ENCODE assay signal across 17 cellular contexts in the genomic region with DNA sequence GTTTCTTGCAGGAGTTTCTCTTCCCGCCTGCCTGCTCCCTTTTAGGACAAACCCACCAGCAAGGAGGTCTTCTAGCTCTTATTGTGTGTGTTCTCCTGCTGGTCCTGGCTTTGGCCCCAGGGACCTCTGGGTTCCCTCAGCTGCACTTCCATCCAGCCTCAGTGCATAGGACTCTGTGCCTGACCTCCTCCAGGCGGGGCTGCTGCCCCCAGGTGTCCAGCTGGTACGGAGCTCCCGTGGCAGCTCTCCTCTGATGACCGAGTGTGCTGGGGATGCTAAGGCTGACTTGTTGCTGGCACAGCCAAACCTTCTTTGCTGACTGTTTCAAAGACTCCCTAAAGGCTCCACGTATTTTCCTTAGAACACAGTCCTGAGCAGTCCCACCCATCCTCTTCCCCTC.
A peak's percentile ranks its signal among the peaks of the same experiment; 100 is the strongest.
DNase-seq lines count a peak whose midpoint lies in the region; ATAC-seq and TF ChIP-seq lines count a peak whose summit lies in the region.
"Had no signal": no experiment of that assay in that cellular context is flagged by ENCODE, and none has a peak within 500 bp of the region (broad histone marks: within the 10 kb centered on the region; RNA-seq: fewer than 3 reads in every experiment).

No MANE protein-coding gene starts in this region.

- H3K4me3 ChIP-seq in GM23338 = no peak overlapping the region
- no peak overlapping the region for H3K4me3 ChIP-seq in endodermal cell (ENCODE audit: low read length)
- H3K4me3 ChIP-seq in neural progenitor cell = no peak overlapping the region
- no peak overlapping the region for H3K4me3 ChIP-seq in MM.1S (ENCODE audit: low read length)
- H3K4me3 ChIP-seq: BLaER1 treated with 17β-estradiol and CSF1 and Interleukin-3, amounts not matched to agents 10 nM and 100 nM; GM12878 had no signal

- peaks cover 22% of the 10 kb centered on the region for H3K4me1 Mint-ChIP-seq in activated CD8-positive, alpha-beta memory T cell treated with anti-CD3 and anti-CD28 coated beads, Interleukin-2, amount 10 ng/mL, durations not matched to agents 7 days and 5 days
- H3K4me1 Mint-ChIP-seq in GM23338 (peaks cover 6% of the 10 kb centered on the region; the same call in 1 of the 3 replicates), endodermal cell (peaks cover 12% of the 10 kb centered on the region), neural progenitor cell (peaks cover 4% of the 10 kb centered on the region)

- CTCF ChIA-PET in activated CD8-positive, alpha-beta memory T cell treated with anti-CD3 and anti-CD28 coated beads, Interleukin-2, amount 10 ng/mL, durations not matched to agents 7 days and 5 days (lab: Charles Lee) = no interaction called here

- no peak overlapping the region for H3K27ac Mint-ChIP-seq in activated CD8-positive, alpha-beta memory T cell treated with anti-CD3 and anti-CD28 coated beads, Interleukin-2, amount 10 ng/mL, durations not matched to agents 7 days and 5 days
- H3K27ac Mint-ChIP-seq in GM23338 = no peak overlapping the region
- H3K27ac Mint-ChIP-seq in endodermal cell = no peak overlapping the region
- H3K27ac Mint-ChIP-seq in neural progenitor cell = no peak overlapping the region
- H3K27ac Mint-ChIP-seq: B cell; CD8-positive, alpha-beta T cell; HFFc6 had no signal

- H3K36me3 ChIP-seq in GM23338 (ENCODE audit: insufficient read depth) = no peaks in the 10 kb centered on the region
- no peaks in the 10 kb centered on the region for H3K36me3 ChIP-seq in endodermal cell (ENCODE audit: control insufficient read depth, insufficient read depth, low read length)
- no peaks in the 10 kb centered on the region for H3K36me3 ChIP-seq in neural progenitor cell
- no peaks in the 10 kb centered on the region for H3K36me3 ChIP-seq in MM.1S (replicated peaks; ENCODE audit: insufficient read depth, low read length)
- H3K36me3 ChIP-seq: BLaER1 treated with 17β-estradiol and CSF1 and Interleukin-3, amounts not matched to agents 10 nM and 100 nM had no signal

- H3K4me2 ChIP-seq in GM23338 = no peak overlapping the region
- H3K4me2 ChIP-seq in neural progenitor cell = no peak overlapping the region
- H3K4me2 ChIP-seq in MM.1S (ENCODE audit: low read depth, low read length) = no peak overlapping the region
- H3K4me2 ChIP-seq: BLaER1 treated with 17β-estradiol and CSF1 and Interleukin-3, amounts not matched to agents 10 nM and 100 nM had no signal

- DNase-seq in activated CD8-positive, alpha-beta memory T cell treated with anti-CD3 and anti-CD28 coated beads, Interleukin-2, amount 10 ng/mL, durations not matched to agents 7 days and 5 days = peak; percentile 27
- no peak for DNase-seq in activated CD8-positive, alpha-beta memory T cell treated with anti-CD3 and anti-CD28 coated beads, Interleukin-2, amount 50 U/mL, for 4 hours
- no peak for DNase-seq in GM23338 (ENCODE audit: low spot score)
- peak; percentile 33 to 62 for DNase-seq in SHP77 (lab: John Stamatoyannopoulos, UW)
- no peak for DNase-seq in endodermal cell
- DNase-seq in neural progenitor cell (ENCODE audit: low spot score) = no peak
- no peak for DNase-seq in MM.1S
- DNase-seq: Calu3; CD8-positive, alpha-beta T cell; DMS79 treated with DMSO at 0.1 percent for 48 hours; HCEC 1CT; HFFc6; IMR-90 had no signal

- TF ChIP-seq CTCF in GM23338 (conservative IDR thresholded peaks at IDR 0.05; ENCODE audit: low read depth in 2 of 2) (peak in 1 of 2 experiments; percentile 38; a peak in 2 of 4 replicates), endodermal cell (conservative IDR thresholded peaks at IDR 0.05) (peak; percentile 19), neural progenitor cell (IDR thresholded peaks at IDR 0.05) (no peak), MM.1S (IDR thresholded peaks at IDR 0.05; ENCODE audit: low read length) (no peak)

- H3F3A ChIP-seq in GM23338 (replicated peaks; ENCODE audit: low read depth) = no peaks in the 10 kb centered on the region
- no peaks in the 10 kb centered on the region for H3F3A ChIP-seq in neural progenitor cell (ENCODE audit: low read depth)
- H3F3A ChIP-seq in MM.1S (ENCODE audit: insufficient read depth, low read length) = no peaks in the 10 kb centered on the region

- H3K9ac ChIP-seq in endodermal cell (ENCODE audit: extremely low read depth, low read length, poor library complexity, severe bottlenecking) (no peak overlapping the region), neural progenitor cell (no peak overlapping the region), MM.1S (ENCODE audit: low read length) (no peak overlapping the region)
- H3K9ac ChIP-seq: BLaER1 treated with 17β-estradiol and CSF1 and Interleukin-3, amounts not matched to agents 10 nM and 100 nM had no signal

- no peaks in the 10 kb centered on the region for H3K27me3 ChIP-seq in GM23338 (ENCODE audit: insufficient read depth)
- H3K27me3 ChIP-seq in endodermal cell (ENCODE audit: control insufficient read depth, insufficient read depth, low read length, poor library complexity, severe bottlenecking) = peaks cover 93% of the 10 kb centered on the region
- no peaks in the 10 kb centered on the region for H3K27me3 ChIP-seq in neural progenitor cell
- no peaks in the 10 kb centered on the region for H3K27me3 ChIP-seq in MM.1S (replicated peaks; ENCODE audit: insufficient read depth, low read length)
- H3K27me3 ChIP-seq: BLaER1 treated with 17β-estradiol and CSF1 and Interleukin-3, amounts not matched to agents 10 nM and 100 nM had no signal

- H3K4me1 ChIP-seq in GM23338 (ENCODE audit: insufficient read depth) (no peaks in the 10 kb centered on the region), endodermal cell (ENCODE audit: control insufficient read depth, insufficient read depth, low read length) (no peaks in the 10 kb centered on the region), neural progenitor cell (peaks cover 7% of the 10 kb centered on the region), MM.1S (ENCODE audit: low read length) (no peaks in the 10 kb centered on the region)

- H3K79me2 ChIP-seq in GM23338 (replicated peaks; ENCODE audit: insufficient read depth) = no peaks in the 10 kb centered on the region
- H3K79me2 ChIP-seq in neural progenitor cell (ENCODE audit: low read depth) = no peaks in the 10 kb centered on the region
- H3K79me2 ChIP-seq in MM.1S (ENCODE audit: low read length) = no peaks in the 10 kb centered on the region

- H3K9me3 ChIP-seq in endodermal cell (ENCODE audit: control insufficient read depth, low read length) (no peaks in the 10 kb centered on the region), neural progenitor cell (ENCODE audit: low read depth) (no peaks in the 10 kb centered on the region), MM.1S (replicated peaks; ENCODE audit: insufficient read depth, low read length) (no peaks in the 10 kb centered on the region)
- H3K9me3 ChIP-seq: BLaER1 treated with 17β-estradiol and CSF1 and Interleukin-3, amounts not matched to agents 10 nM and 100 nM had no signal

- 82 to 84% methylated on average over 6 of the region's 6 CpGs for whole genome bisulfite sequencing in endodermal cell (ENCODE audit: insufficient coverage in 1 of 2, insufficient read length in 1 of 2), 2 experiments

- H4K20me1 ChIP-seq in GM23338 (replicated peaks; ENCODE audit: insufficient read depth) (no peaks in the 10 kb centered on the region), neural progenitor cell (ENCODE audit: low read depth) (no peaks in the 10 kb centered on the region), MM.1S (ENCODE audit: insufficient read depth, low read length) (no peaks in the 10 kb centered on the region)
- H4K20me1 ChIP-seq: BLaER1 treated with 17β-estradiol and CSF1 and Interleukin-3, amounts not matched to agents 10 nM and 100 nM had no signal

- H3K27ac ChIP-seq in GM23338 (ENCODE audit: low read depth) = no peak overlapping the region
- no peak overlapping the region for H3K27ac ChIP-seq in endodermal cell (ENCODE audit: low read depth, low read length)
- no peak overlapping the region for H3K27ac ChIP-seq in neural progenitor cell
- H3K27ac ChIP-seq in MM.1S (ENCODE audit: low read length) = no peak overlapping the region
- H3K27ac ChIP-seq: BLaER1 treated with 17β-estradiol and CSF1 and Interleukin-3, amounts not matched to agents 10 nM and 100 nM; HL-60 had no signal

- H3K36me3 Mint-ChIP-seq in activated CD8-positive, alpha-beta memory T cell treated with anti-CD3 and anti-CD28 coated beads, Interleukin-2, amount 10 ng/mL, durations not matched to agents 7 days and 5 days = no peaks in the 10 kb centered on the region
- H3K36me3 Mint-ChIP-seq in GM23338 (ENCODE audit: low read depth) (no peaks in the 10 kb centered on the region), endodermal cell (ENCODE audit: low read depth) (no peaks in the 10 kb centered on the region), neural progenitor cell (no peaks in the 10 kb centered on the region)
- H3K36me3 Mint-ChIP-seq: CD8-positive, alpha-beta T cell had no signal

- H3K9me2 ChIP-seq in GM23338 (ENCODE audit: insufficient read depth) (no peaks in the 10 kb centered on the region), MM.1S (replicated peaks; ENCODE audit: insufficient read depth, low read length) (no peaks in the 10 kb centered on the region)

- H3K4me3 Mint-ChIP-seq in activated CD8-positive, alpha-beta memory T cell treated with anti-CD3 and anti-CD28 coated beads, Interleukin-2, amount 10 ng/mL, durations not matched to agents 7 days and 5 days = no peak overlapping the region
- no peak overlapping the region for H3K4me3 Mint-ChIP-seq in GM23338
- H3K4me3 Mint-ChIP-seq in endodermal cell = no peak overlapping the region
- no peak overlapping the region for H3K4me3 Mint-ChIP-seq in neural progenitor cell
- H3K4me3 Mint-ChIP-seq: B cell; CD8-positive, alpha-beta T cell; HFFc6 had no signal

- no peaks in the 10 kb centered on the region for H3K9me3 Mint-ChIP-seq in activated CD8-positive, alpha-beta memory T cell treated with anti-CD3 and anti-CD28 coated beads, Interleukin-2, amount 10 ng/mL, durations not matched to agents 7 days and 5 days (ENCODE audit: low read depth)
- H3K9me3 Mint-ChIP-seq in GM23338 (no peaks in the 10 kb centered on the region), endodermal cell (no peaks in the 10 kb centered on the region), neural progenitor cell (no peaks in the 10 kb centered on the region)
- H3K9me3 Mint-ChIP-seq: CD8-positive, alpha-beta T cell; HFFc6 had no signal

- peaks cover 22% of the 10 kb centered on the region for H3K27me3 Mint-ChIP-seq in activated CD8-positive, alpha-beta memory T cell treated with anti-CD3 and anti-CD28 coated beads, Interleukin-2, amount 10 ng/mL, durations not matched to agents 7 days and 5 days
- H3K27me3 Mint-ChIP-seq in GM23338 (ENCODE audit: insufficient read depth, low read depth, poor library complexity) = peaks cover 4% of the 10 kb centered on the region
- peaks cover 91% of the 10 kb centered on the region for H3K27me3 Mint-ChIP-seq in endodermal cell (ENCODE audit: insufficient read depth)
- H3K27me3 Mint-ChIP-seq in neural progenitor cell (ENCODE audit: insufficient read depth, low read depth) = peaks cover 9% of the 10 kb centered on the region

- H2AFZ ChIP-seq in GM23338 (no peak overlapping the region), neural progenitor cell (replicated peaks) (no peak overlapping the region), MM.1S (ENCODE audit: low read length) (no peak overlapping the region)

- ATAC-seq in activated CD8-positive, alpha-beta memory T cell treated with anti-CD3 and anti-CD28 coated beads, Interleukin-2, amount 10 ng/mL, durations not matched to agents 7 days and 5 days = no peak
- ATAC-seq in GM23338 = peak; percentile 71
- ATAC-seq: CD8-positive, alpha-beta T cell; GM12878 had no signal

TF ChIP-seq in GM23338, 12 proteins besides CTCF, POLR2A, EP300 and RAD21 (continues in another document):
- no peak for TF ChIP-seq CREB1 (CRISPR knock-in tag; IDR thresholded peaks at IDR 0.05; ENCODE audit: low read depth)

Comparison
In these comparisons a context has a peak if more than half of its experiments do, and no peak if none do; other contexts are left out.
1. DNase-seq: peak in activated CD8-positive, alpha-beta memory T cell treated with anti-CD3 and anti-CD28 coated beads, Interleukin-2, amount 10 ng/mL, durations not matched to agents 7 days and 5 days (single experiment) and SHP77 (2 of 2); none in activated CD8-positive, alpha-beta memory T cell treated with anti-CD3 and anti-CD28 coated beads, Interleukin-2, amount 50 U/mL, for 4 hours (single experiment), GM23338 (single experiment), endodermal cell (single experiment), neural progenitor cell (single experiment) and MM.1S (single experiment).